Comparison of ENCODE assay signal across 8 cellular contexts in genomic region chr2:203238711-203239526, GRCh38. TPM values are rescaled to one million over a fixed set of nuclear protein-coding genes. Genes with fewer than 3 reads are reported as not detected.
DNase-seq lines count a peak whose midpoint lies in the region; ATAC-seq, FAIRE-seq and TF ChIP-seq lines count a peak whose summit lies in the region.

Gene CYP20A1, plus strand, starts transcription at chr2:203239018. Its CDS starts 45 bp downstream, at chr2:203239063.

- H3K36me3 ChIP-seq in DOHH2 (ENCODE audit: control insufficient read depth, low read length) (peaks cover 15% of the 10 kb centered on the region), Karpas-422 (ENCODE audit: insufficient read depth, low read length) (peaks cover 15% of the 10 kb centered on the region)
- peaks cover 0 to 18% (median 0%) of the 10 kb centered on the region in 3 experiments for H3K36me3 ChIP-seq in naive thymus-derived CD4-positive, alpha-beta T cell (ENCODE audit: control insufficient read depth in 2 of 3, insufficient read depth in 3 of 3, low read length in 3 of 3)

- H3F3A ChIP-seq in DOHH2 (ENCODE audit: control insufficient read depth, insufficient read depth): peaks cover 8% of the 10 kb centered on the region

- H3K4me2 ChIP-seq in DOHH2 (ENCODE audit: low read length) (peak within 1 kb of the TSS; percentile 84), Karpas-422 (ENCODE audit: low read depth, low read length, poor library complexity, severe bottlenecking) (peak within 1 kb of the TSS; percentile 99)

- no peak for FAIRE-seq in RCC 7860 (lab: Jason Lieb, UNC)

- peaks cover 0 to 2% (median 0%) of the 10 kb centered on the region in 11 donors for H3K9me3 Mint-ChIP-seq in naive thymus-derived CD4-positive, alpha-beta T cell
- peaks cover 0 to 2% of the 10 kb centered on the region in 2 donors for H3K9me3 Mint-ChIP-seq in stimulated activated naive B cell treated with anti-CD40 and anti-IgM and Interleukin-4, amounts not matched to agents 10 μg/mL and 1 μg/mL and 100 μg/mL, for 72 hours

- peak within 1 kb of the TSS; percentile 90 to 100 (median 95) for H3K4me3 Mint-ChIP-seq in naive thymus-derived CD4-positive, alpha-beta T cell
- H3K4me3 Mint-ChIP-seq in stimulated activated naive B cell treated with anti-CD40 and anti-IgM and Interleukin-4, amounts not matched to agents 10 μg/mL and 1 μg/mL and 100 μg/mL, for 72 hours: peak within 1 kb of the TSS; percentile 90 to 96

- POLR2A ChIA-PET in naive thymus-derived CD4-positive, alpha-beta T cell (lab: Charles Lee): interaction anchor here (0.6 to 2.7 kb wide), 12 partner anchors 10 to 1788 kb away, joined by 3 to 16 read pairs (median 3); partner anchors contain the start of genes CARF, TRAK2 and WDR12

- H3K79me2 ChIP-seq in DOHH2 (ENCODE audit: control insufficient read depth, low read length): peaks cover 34% of the 10 kb centered on the region
- peaks cover 42% of the 10 kb centered on the region for H3K79me2 ChIP-seq in Karpas-422 (ENCODE audit: low read length)

- H3K27ac Mint-ChIP-seq in naive thymus-derived CD4-positive, alpha-beta T cell: peak within 1 kb of the TSS; percentile 96 to 100 (median 98)
- peak within 1 kb of the TSS; percentile 99 for H3K27ac Mint-ChIP-seq in stimulated activated naive B cell treated with anti-CD40 and anti-IgM and Interleukin-4, amounts not matched to agents 10 μg/mL and 1 μg/mL and 100 μg/mL, for 72 hours

- H3K27me3 ChIP-seq in DOHH2 (ENCODE audit: control insufficient read depth, low read length): no peaks in the 10 kb centered on the region
- no peaks in the 10 kb centered on the region for H3K27me3 ChIP-seq in Karpas-422 (ENCODE audit: low read length)
- H3K27me3 ChIP-seq in naive thymus-derived CD4-positive, alpha-beta T cell (ENCODE audit: control insufficient read depth in 2 of 2, insufficient read depth in 2 of 2, low read length in 2 of 2): no peaks in the 10 kb centered on the region

- H3K9me2 ChIP-seq in DOHH2 (replicated peaks; ENCODE audit: control insufficient read depth, low read length) (no peaks in the 10 kb centered on the region), Karpas-422 (replicated peaks; ENCODE audit: insufficient read depth, low read length) (no peaks in the 10 kb centered on the region)

- H3K27ac ChIP-seq in DOHH2 (ENCODE audit: low read depth, low read length): peak within 1 kb of the TSS; percentile 85
- peak within 1 kb of the TSS; percentile 79 for H3K27ac ChIP-seq in Karpas-422 (ENCODE audit: low read length)
- H3K27ac ChIP-seq in naive thymus-derived CD4-positive, alpha-beta T cell (ENCODE audit: low read depth, low read length): peak within 1 kb of the TSS; percentile 98

- peaks cover 4 to 26% (median 23%) of the 10 kb centered on the region in 5 donors for H3K36me3 Mint-ChIP-seq in naive thymus-derived CD4-positive, alpha-beta T cell
- H3K36me3 Mint-ChIP-seq in stimulated activated naive B cell treated with anti-CD40 and anti-IgM and Interleukin-4, amounts not matched to agents 10 μg/mL and 1 μg/mL and 100 μg/mL, for 72 hours: peaks cover 18 to 30% of the 10 kb centered on the region in 2 donors

- ATAC-seq in GM21825 (IDR thresholded peaks at IDR 0.05; ENCODE audit: unreplicated experiment): peak; percentile 94
- peak; percentile 91 for ATAC-seq in naive thymus-derived CD4-positive, alpha-beta T cell
- peak; percentile 90 to 93 for ATAC-seq in stimulated activated naive B cell treated with anti-CD40 and anti-IgM and Interleukin-4, amounts not matched to agents 10 μg/mL and 1 μg/mL and 100 μg/mL, for 72 hours (replicated peaks)

- H4K20me1 ChIP-seq in DOHH2 (ENCODE audit: control insufficient read depth, insufficient read depth, low read depth, low read length): peaks cover 5% of the 10 kb centered on the region; the same call in 1 of the 2 replicates
- no peaks in the 10 kb centered on the region; the same call in 1 of the 2 replicates for H4K20me1 ChIP-seq in Karpas-422 (ENCODE audit: insufficient read depth, low read depth, low read length)

- TF ChIP-seq CTCF in DOHH2 (IDR thresholded peaks at IDR 0.05; ENCODE audit: low read depth, low read length, poor library complexity, severe bottlenecking): peak; percentile 27

- CTCF ChIA-PET in naive thymus-derived CD4-positive, alpha-beta T cell (lab: Charles Lee): interaction anchor here (0.5 to 1.9 kb wide), 5 partner anchors 9 to 390 kb away, joined by 3 to 7 read pairs (median 3); no protein-coding TSS in a partner anchor

- peak within 1 kb of the TSS; percentile 99 for H2AFZ ChIP-seq in Karpas-422 (ENCODE audit: low read length)

- intact Hi-C loops in naive thymus-derived CD4-positive, alpha-beta T cell (cut with micrococcal nuclease): loop anchor here (1.0 to 10.0 kb wide), 18 partner anchors 14 to 1594 kb away; partner anchors contain the start of genes ABI2 (in 2 of the 2), BMPR2 (in 2 of the 2), FAM117B (in 2 of the 2) and NBEAL1 (in 2 of the 2)

- no peaks in the 10 kb centered on the region for H3K27me3 Mint-ChIP-seq in naive thymus-derived CD4-positive, alpha-beta T cell
- H3K27me3 Mint-ChIP-seq in stimulated activated naive B cell treated with anti-CD40 and anti-IgM and Interleukin-4, amounts not matched to agents 10 μg/mL and 1 μg/mL and 100 μg/mL, for 72 hours: no peaks in the 10 kb centered on the region

- DNase-seq in Karpas-422: peak; percentile 98
- DNase-seq in RCC 7860 (ENCODE audit: low spot score): peak; percentile 86
- DNase-seq in activated T-helper 1 cell treated with Interleukin-2 at 50 U/mL for 16 hours (ENCODE audit: low read depth): peak; percentile 96
- DNase-seq in fibroblast of gingiva (ENCODE audit: low read depth): peak; percentile 97
- DNase-seq in naive thymus-derived CD4-positive, alpha-beta T cell: peak; percentile 94 to 99 (median 98)
- DNase-seq in stimulated activated naive B cell treated with anti-CD40 and anti-IgM and Interleukin-4, amounts not matched to agents 10 μg/mL and 1 μg/mL and 100 μg/mL, for 72 hours: peak; percentile 98

- H3K9me3 ChIP-seq in DOHH2 (ENCODE audit: control insufficient read depth, insufficient read depth, low read length): no peaks in the 10 kb centered on the region
- no peaks in the 10 kb centered on the region for H3K9me3 ChIP-seq in Karpas-422 (ENCODE audit: low read length)
- H3K9me3 ChIP-seq in naive thymus-derived CD4-positive, alpha-beta T cell (ENCODE audit: control insufficient read depth in 2 of 3, low read length in 3 of 3): no peaks in the 10 kb centered on the region

- H3K4me1 Mint-ChIP-seq in naive thymus-derived CD4-positive, alpha-beta T cell: peaks cover 25 to 45% (median 33%) of the 10 kb centered on the region in 7 donors
- peaks cover 16 to 43% of the 10 kb centered on the region in 2 donors for H3K4me1 Mint-ChIP-seq in stimulated activated naive B cell treated with anti-CD40 and anti-IgM and Interleukin-4, amounts not matched to agents 10 μg/mL and 1 μg/mL and 100 μg/mL, for 72 hours

- H3K9ac ChIP-seq in Karpas-422 (ENCODE audit: low read length): peak within 1 kb of the TSS; percentile 97

- H3K4me3 ChIP-seq in DOHH2 (ENCODE audit: low read length): peak within 1 kb of the TSS; percentile 97
- peak within 1 kb of the TSS; percentile 98 for H3K4me3 ChIP-seq in Karpas-422 (ENCODE audit: low read length)
- H3K4me3 ChIP-seq in naive thymus-derived CD4-positive, alpha-beta T cell (ENCODE audit: low read length): peak within 1 kb of the TSS; percentile 97

- H3K4me1 ChIP-seq in DOHH2 (ENCODE audit: control insufficient read depth, low read length): peaks cover 20% of the 10 kb centered on the region
- H3K4me1 ChIP-seq in Karpas-422 (ENCODE audit: low read length): peaks cover 26% of the 10 kb centered on the region
- H3K4me1 ChIP-seq in naive thymus-derived CD4-positive, alpha-beta T cell (ENCODE audit: control insufficient read depth in 2 of 2, insufficient read depth in 2 of 2, low read length in 2 of 2): peaks cover 6 to 14% of the 10 kb centered on the region in 2 donors

RNA-seq across cellular contexts. Expression of gene CYP20A1, which starts in this region (rescaled TPM):
- 16.0 and 26.3 TPM in 2 replicates for total RNA-seq in Karpas-422 (2014; rRNA removed; shearing (Covaris generic); ENCODE audit: low replicate concordance)
- 10 to 100 TPM; 23.7 to 43.3 (median 28.3) TPM for total RNA-seq in naive thymus-derived CD4-positive, alpha-beta T cell
- 10 to 100 TPM; 21.6 to 37.0 TPM for polyA plus RNA-seq in naive thymus-derived CD4-positive, alpha-beta T cell

Comparison
In these comparisons a context has a peak if more than half of its experiments do, and no peak if none do; other contexts are left out.
1. Peak in every context shown above with its lines: DNase-seq, ATAC-seq, H3K4me3 ChIP-seq and H3K27ac ChIP-seq.